27 cellular contexts compared by ENCODE assay signal in genomic region chr9:114031948-114032688, GRCh38. TPM values are rescaled to one million over a fixed set of nuclear protein-coding genes. Genes with fewer than 3 reads are reported as not detected.
DNase-seq lines count a peak whose midpoint lies in the region; ATAC-seq and TF ChIP-seq lines count a peak whose summit lies in the region.
"Had no signal": no experiment of that assay in that cellular context is flagged by ENCODE, and none has a peak within 500 bp of the region (broad histone marks: within the 10 kb centered on the region; RNA-seq: fewer than 3 reads in every experiment).

No MANE protein-coding gene starts in this region.

- intact Hi-C loops in right cardiac atrium (cut with DNase I) (loop anchor here (2.0 to 10.0 kb wide), 5 partner anchors 147 to 347 kb away; no protein-coding TSS in a partner anchor), Right ventricle myocardium superior (cut with DNase I) (loop anchor here (2.0 to 10.0 kb wide), 2 partner anchors 225 to 347 kb away; no protein-coding TSS in a partner anchor), CD14-positive monocyte (cut with micrococcal nuclease) (no loop called here)

- ATAC-seq in right cardiac atrium (no peak), Right ventricle myocardium superior (ENCODE audit: poor library complexity) (no peak), foreskin keratinocyte (no peak)
- ATAC-seq: K562; stimulated activated memory B cell treated with anti-CD40 and anti-IgM and Interleukin-4, amounts not matched to agents 10 μg/mL and 1 μg/mL and 100 μg/mL, for 72 hours had no signal

- H3K4me3 ChIP-seq in right cardiac atrium (ENCODE audit: low read length) (no peak overlapping the region), endodermal cell (ENCODE audit: low read length) (no peak overlapping the region)
- H3K4me3 ChIP-seq: esophagus squamous epithelium, K562, PC-9, suprapubic skin had no signal

- H3K27me3 Mint-ChIP-seq in endodermal cell (ENCODE audit: insufficient read depth) (no peaks in the 10 kb centered on the region), neural crest cell (ENCODE audit: low read depth) (no peaks in the 10 kb centered on the region), CD14-positive monocyte (ENCODE audit: low read depth in 3 of 3) (peaks cover 0 to 7% (median 0%) of the 10 kb centered on the region in 3 donors)
- H3K27me3 Mint-ChIP-seq: activated B cell treated with CpG ODN at 0.5 μM for 24 hours; activated naive CD4-positive, alpha-beta T cell treated with anti-CD3 and anti-CD28 coated beads, Interleukin-2, amount 10 ng/mL, durations not matched to agents 7 days and 5 days; stimulated activated memory B cell treated with anti-CD40 and anti-IgM and Interleukin-4, amounts not matched to agents 10 μg/mL and 1 μg/mL and 100 μg/mL, for 72 hours had no signal

- H3K9me3 ChIP-seq in right cardiac atrium (ENCODE audit: control insufficient read depth, low read length) (no peaks in the 10 kb centered on the region), endodermal cell (ENCODE audit: control insufficient read depth, low read length) (no peaks in the 10 kb centered on the region)
- H3K9me3 ChIP-seq: esophagus squamous epithelium, suprapubic skin had no signal

- 70% methylated on average over 11 of the region's 11 CpGs for WGBS in right cardiac atrium
- WGBS in endodermal cell (ENCODE audit: insufficient coverage in 1 of 2, insufficient read length in 1 of 2), 2 experiments: 92 to 100% methylated on average over 3 to 11 of the region's 11 CpGs

- H3K9ac ChIP-seq in endodermal cell (ENCODE audit: extremely low read depth, low read length, poor library complexity, severe bottlenecking): no peak overlapping the region

- peaks cover 62% of the 10 kb centered on the region for H3K36me3 Mint-ChIP-seq in endodermal cell (ENCODE audit: low read depth)
- H3K36me3 Mint-ChIP-seq in neural crest cell (ENCODE audit: low read depth): peaks cover 20% of the 10 kb centered on the region
- H3K36me3 Mint-ChIP-seq in CD14-positive monocyte: peaks cover 34% of the 10 kb centered on the region in 2 donors
- H3K36me3 Mint-ChIP-seq: activated naive CD4-positive, alpha-beta T cell treated with anti-CD3 and anti-CD28 coated beads, Interleukin-2, amount 10 ng/mL, durations not matched to agents 7 days and 5 days; CD4-positive, CD25-positive, alpha-beta regulatory T cell had no signal

- H3K4me1 Mint-ChIP-seq in endodermal cell (no peaks in the 10 kb centered on the region), neural crest cell (peaks cover 10% of the 10 kb centered on the region), CD14-positive monocyte (no peaks in the 10 kb centered on the region)
- H3K4me1 Mint-ChIP-seq: activated B cell treated with CpG ODN at 0.5 μM for 24 hours; activated naive CD4-positive, alpha-beta T cell treated with anti-CD3 and anti-CD28 coated beads, Interleukin-2, amount 10 ng/mL, durations not matched to agents 7 days and 5 days; CD4-positive, CD25-positive, alpha-beta regulatory T cell; stimulated activated memory B cell treated with anti-CD40 and anti-IgM and Interleukin-4, amounts not matched to agents 10 μg/mL and 1 μg/mL and 100 μg/mL, for 72 hours had no signal

- in situ Hi-C loops in ACHN (cut with HindIII; ENCODE audit: low pct_ligation_motif_present, low pct_unique_long_range_greater_than_20kb, low sequenced_read_pairs): no loop called here

- H3K27ac ChIP-seq in right cardiac atrium (ENCODE audit: low read length) (no peak overlapping the region), endodermal cell (ENCODE audit: low read depth, low read length) (no peak overlapping the region), foreskin keratinocyte (no peak overlapping the region)
- H3K27ac ChIP-seq: esophagus squamous epithelium, PC-9, suprapubic skin had no signal

- H3K36me3 ChIP-seq in endodermal cell (ENCODE audit: control insufficient read depth, insufficient read depth, low read length): peaks cover 42% of the 10 kb centered on the region

- no peaks in the 10 kb centered on the region for H3K9me3 Mint-ChIP-seq in endodermal cell
- no peaks in the 10 kb centered on the region for H3K9me3 Mint-ChIP-seq in neural crest cell
- H3K9me3 Mint-ChIP-seq in CD14-positive monocyte: peaks cover 0 to 4% (median 0%) of the 10 kb centered on the region in 7 donors
- H3K9me3 Mint-ChIP-seq: activated B cell treated with CpG ODN at 0.5 μM for 24 hours; activated naive CD4-positive, alpha-beta T cell treated with anti-CD3 and anti-CD28 coated beads, Interleukin-2, amount 10 ng/mL, durations not matched to agents 7 days and 5 days; stimulated activated memory B cell treated with anti-CD40 and anti-IgM and Interleukin-4, amounts not matched to agents 10 μg/mL and 1 μg/mL and 100 μg/mL, for 72 hours had no signal

- no peak overlapping the region for H3K27ac Mint-ChIP-seq in endodermal cell
- H3K27ac Mint-ChIP-seq in neural crest cell (ENCODE audit: unreplicated experiment): peak overlapping the region; percentile 43
- H3K27ac Mint-ChIP-seq in CD14-positive monocyte: peak overlapping the region in 3 of 7 donors; percentile 33 to 64 (median 42)
- H3K27ac Mint-ChIP-seq: activated B cell treated with CpG ODN at 0.5 μM for 24 hours; activated naive CD4-positive, alpha-beta T cell treated with anti-CD3 and anti-CD28 coated beads, Interleukin-2, amount 10 ng/mL, durations not matched to agents 7 days and 5 days; CD4-positive, CD25-positive, alpha-beta regulatory T cell; stimulated activated memory B cell treated with anti-CD40 and anti-IgM and Interleukin-4, amounts not matched to agents 10 μg/mL and 1 μg/mL and 100 μg/mL, for 72 hours had no signal

- H3K4me3 Mint-ChIP-seq in endodermal cell (no peak overlapping the region), neural crest cell (no peak overlapping the region), CD14-positive monocyte (no peak overlapping the region)
- H3K4me3 Mint-ChIP-seq: activated B cell treated with CpG ODN at 0.5 μM for 24 hours; activated naive CD4-positive, alpha-beta T cell treated with anti-CD3 and anti-CD28 coated beads, Interleukin-2, amount 10 ng/mL, durations not matched to agents 7 days and 5 days; CD4-positive, CD25-positive, alpha-beta regulatory T cell; stimulated activated memory B cell treated with anti-CD40 and anti-IgM and Interleukin-4, amounts not matched to agents 10 μg/mL and 1 μg/mL and 100 μg/mL, for 72 hours had no signal

- TF ChIP-seq CTCF in endodermal cell (conservative IDR thresholded peaks at IDR 0.05) (no peak), neural crest cell (conservative IDR thresholded peaks at IDR 0.05) (no peak), CD14-positive monocyte (IDR thresholded peaks at IDR 0.05) (no peak), foreskin keratinocyte (conservative IDR thresholded peaks at IDR 0.05) (no peak)

- DNase-seq in right cardiac atrium (peak in 2 of 3 donors; percentile 39 to 70), Right ventricle myocardium superior (no peak), endodermal cell (peak; percentile 28), neural crest cell (ENCODE audit: low read depth, low spot score) (no peak), CD14-positive monocyte (ENCODE audit: low spot score) (no peak), ACHN (no peak), foreskin keratinocyte (no peak)
- DNase-seq in stimulated activated CD4-positive, alpha-beta T cell treated with anti-CD3 and anti-CD28 coated beads, Interleukin-15, amount 100 ng/mL, for 24 hours: no peak
- DNase-seq: activated B cell treated with CpG ODN at 0.5 μM for 24 hours; activated naive CD4-positive, alpha-beta T cell treated with anti-CD3 and anti-CD28 coated beads, Interleukin-2, amount 10 ng/mL, durations not matched to agents 7 days and 5 days; amniotic stem cell; CD4-positive, CD25-positive, alpha-beta regulatory T cell; esophagus squamous epithelium; MM.1S; NCI-H1417 treated with DMSO at 0.1 percent for 48 hours; NCI-H524 treated with DMSO at 0.1 percent for 48 hours; NK-92 treated with Interleukin-12 subunit alpha and Interleukin-12 subunit beta, amount 100 ng/mL, for 24 hours; occipital lobe; PC-9; SHP77 treated with DMSO at 0.1 percent for 48 hours; stimulated activated CD4-positive, alpha-beta T cell treated with anti-CD3 and anti-CD28 coated beads, Interleukin-4, amount 100 ng/mL, for 1 hour had no signal

- H3K27me3 ChIP-seq in right cardiac atrium (ENCODE audit: control insufficient read depth, insufficient read depth) (no peaks in the 10 kb centered on the region), endodermal cell (ENCODE audit: control insufficient read depth, insufficient read depth, low read length, poor library complexity, severe bottlenecking) (no peaks in the 10 kb centered on the region), foreskin keratinocyte (no peaks in the 10 kb centered on the region)
- H3K27me3 ChIP-seq: esophagus squamous epithelium, suprapubic skin had no signal

- H3K4me1 ChIP-seq in right cardiac atrium (ENCODE audit: control insufficient read depth, insufficient read depth, low read length): no peaks in the 10 kb centered on the region
- H3K4me1 ChIP-seq in endodermal cell (ENCODE audit: control insufficient read depth, insufficient read depth, low read length): no peaks in the 10 kb centered on the region
- H3K4me1 ChIP-seq in foreskin keratinocyte: no peaks in the 10 kb centered on the region
- H3K4me1 ChIP-seq: esophagus squamous epithelium had no signal

RNA-seq across cellular contexts. Expression of gene AMBP, which starts 46.0 kb away (rescaled TPM):
- total RNA-seq in right cardiac atrium: under 1 TPM in 1 of 4 donors, not detected in 3; 0.81 TPM
- 0.11 TPM for polyA plus RNA-seq in right cardiac atrium
- 0.51 TPM for total RNA-seq in Right ventricle myocardium superior
- 1 to 10 TPM in 1 of 2 donors, under 1 TPM in 1; 0.68 to 2.9 TPM for total RNA-seq in endodermal cell
- polyA plus RNA-seq in endodermal cell (2013, experiment 1 of 2): 0.32 TPM
- 0.58 TPM for polyA plus RNA-seq in endodermal cell (2013, experiment 2 of 2)
- total RNA-seq in neural crest cell: 0.40 TPM in 1 of 2 replicates, not detected in the other
- polyA plus RNA-seq in CD14-positive monocyte: not detected
- not detected in 2 replicates for total RNA-seq in foreskin keratinocyte
- polyA plus RNA-seq in foreskin keratinocyte: not detected in 2 replicates
- total RNA-seq: activated B cell treated with CpG ODN at 0.5 μM for 24 hours; CD4-positive, CD25-positive, alpha-beta regulatory T cell; glomerular endothelial cell; kidney epithelial cell; lung microvascular endothelial cell; PC-9 had no signal
- polyA plus RNA-seq: CD4-positive, CD25-positive, alpha-beta regulatory T cell; K562 had no signal

Comparison
In these comparisons a context has a peak if more than half of its experiments do, and no peak if none do; other contexts are left out.
1. DNase-seq: peak in right cardiac atrium (2 of 3) and endodermal cell (single experiment); none in Right ventricle myocardium superior (single experiment), neural crest cell (single experiment), CD14-positive monocyte (single experiment), stimulated activated CD4-positive, alpha-beta T cell treated with anti-CD3 and anti-CD28 coated beads, Interleukin-15, amount 100 ng/mL, for 24 hours (single experiment), ACHN (single experiment) and foreskin keratinocyte (0 of 2).
2. intact Hi-C loops: an anchor here in right cardiac atrium (2.0 to 10.0 kb wide) and Right ventricle myocardium superior (2.0 to 10.0 kb wide); none called in CD14-positive monocyte.